In genomic region chr19:55549500-55550320, GRCh38 we compare ENCODE assay signal across 8 cellular contexts. TPM values are rescaled to one million over a fixed set of nuclear protein-coding genes. Genes with fewer than 3 reads are reported as not detected.
DNase-seq lines count a peak whose midpoint lies in the region; ATAC-seq and TF ChIP-seq lines count a peak whose summit lies in the region.

No MANE protein-coding gene starts in this region.

- H3K36me3 ChIP-seq in left ventricle myocardium inferior (no peaks in the 10 kb centered on the region), vagina (no peaks in the 10 kb centered on the region), Peyer's patch (no peaks in the 10 kb centered on the region)

- H3K4me1 ChIP-seq in left ventricle myocardium inferior (peaks cover 50% of the 10 kb centered on the region), vagina (no peaks in the 10 kb centered on the region), Peyer's patch (peaks cover 0 to 6% (median 0%) of the 10 kb centered on the region in 4 donors)

- ATAC-seq in left ventricle myocardium superior (no peak), GM19351 (IDR thresholded peaks at IDR 0.05; ENCODE audit: unreplicated experiment) (no peak)

- H3K9me3 ChIP-seq in left ventricle myocardium inferior (replicated peaks): no peaks in the 10 kb centered on the region
- H3K9me3 ChIP-seq in vagina: no peaks in the 10 kb centered on the region
- H3K9me3 ChIP-seq in Peyer's patch: no peaks in the 10 kb centered on the region

- H3K27me3 ChIP-seq in left ventricle myocardium inferior (ENCODE audit: low read depth) (peaks cover 11% of the 10 kb centered on the region), vagina (no peaks in the 10 kb centered on the region), Peyer's patch (no peaks in the 10 kb centered on the region)

- in situ Hi-C loops in astrocyte of the cerebellum (cut with HindIII; ENCODE audit: low sequenced_read_pairs): no loop called here

- TF ChIP-seq POLR2A in vagina (IDR thresholded peaks at IDR 0.05) (no peak), Peyer's patch (IDR thresholded peaks at IDR 0.05) (no peak)

- peak; percentile 20 for TF ChIP-seq CTCF in left ventricle myocardium inferior (IDR thresholded peaks at IDR 0.05; ENCODE audit: borderline replicate concordance)
- TF ChIP-seq CTCF in astrocyte of the cerebellum (IDR thresholded peaks at IDR 0.05; ENCODE audit: low read depth, low read length, missing control alignments): peak; percentile 4
- TF ChIP-seq CTCF in vagina (IDR thresholded peaks at IDR 0.05): no peak
- TF ChIP-seq CTCF in Peyer's patch (IDR thresholded peaks at IDR 0.05): peak in 1 of 6 experiments; percentile 8

- H3K4me3 ChIP-seq in left ventricle myocardium inferior (peak overlapping the region; percentile 48), astrocyte of the cerebellum (ENCODE audit: low read depth, low read length) (peak overlapping the region; percentile 4), vagina (no peak overlapping the region), Peyer's patch (peak overlapping the region in 2 of 4 donors; percentile 15 to 33)

- peak overlapping the region; percentile 69 for H3K27ac ChIP-seq in left ventricle myocardium inferior (replicated peaks)
- H3K27ac ChIP-seq in vagina: peak overlapping the region; percentile 36
- peak overlapping the region in 2 of 4 donors; percentile 32 to 52 for H3K27ac ChIP-seq in Peyer's patch

- DNase-seq in left ventricle myocardium inferior (no peak), left ventricle myocardium superior (no peak), astrocyte of the cerebellum (ENCODE audit: low read depth) (peak; percentile 80), islet precursor cell (peak; percentile 73), vagina (ENCODE audit: extremely low spot score in 2 of 2) (no peak), Peyer's patch (no peak), inferior parietal cortex (ENCODE audit: extremely low spot score) (no peak)

- intact Hi-C loops in left ventricle myocardium inferior (cut with micrococcal nuclease) (no loop called here), left ventricle myocardium superior (cut with micrococcal nuclease) (no loop called here), vagina (cut with DNase I) (no loop called here)

RNA-seq across cellular contexts. Expression of gene SBK3, which starts 4.4 kb away (rescaled TPM):
- total RNA-seq in left ventricle myocardium inferior (21.1 TPM), left ventricle myocardium superior (16.6 TPM), vagina (not detected), Peyer's patch (1 to 10 TPM in 1 of 4 donors, not detected in 3; 1.0 TPM)

RNA-seq across cellular contexts. Expression of gene SBK2, which starts 12.8 kb away (rescaled TPM):
- total RNA-seq in left ventricle myocardium inferior (6.5 TPM), left ventricle myocardium superior (15.2 TPM), vagina (not detected), Peyer's patch (not detected)

RNA-seq across cellular contexts. Expression of gene ZNF579, which starts 30.9 kb away (rescaled TPM):
- 11.5 TPM for total RNA-seq in left ventricle myocardium inferior
- 14.7 TPM for total RNA-seq in left ventricle myocardium superior
- 3.2 TPM for total RNA-seq in vagina
- 1 to 10 TPM in 3 of 4 donors, not detected in 1; 1.7 to 6.1 (median 3.1) TPM for total RNA-seq in Peyer's patch

RNA-seq across cellular contexts. Expression of gene FIZ1, which starts 49.6 kb away (rescaled TPM):
- total RNA-seq in left ventricle myocardium inferior: 16.0 TPM
- 16.3 TPM for total RNA-seq in left ventricle myocardium superior
- total RNA-seq in vagina: 5.4 TPM
- 10 to 100 TPM in 3 of 4 donors, 1 to 10 TPM in 1; 6.0 to 14.9 (median 12.0) TPM for total RNA-seq in Peyer's patch

RNA-seq across cellular contexts. Expression of gene ZNF524, which starts 50.4 kb away (rescaled TPM):
- 15.6 TPM for total RNA-seq in left ventricle myocardium inferior
- total RNA-seq in left ventricle myocardium superior: 17.0 TPM
- 15.5 TPM for total RNA-seq in vagina
- 10 to 100 TPM; 30.3 to 45.2 (median 44.4) TPM for total RNA-seq in Peyer's patch

Comparison
In these comparisons a context has a peak if more than half of its experiments do, and no peak if none do; other contexts are left out.
1. DNase-seq: peak in astrocyte of the cerebellum (single experiment) and islet precursor cell (single experiment); none in left ventricle myocardium inferior (single experiment), left ventricle myocardium superior (single experiment), vagina (0 of 2), Peyer's patch (0 of 3) and inferior parietal cortex (single experiment).
2. H3K4me3 ChIP-seq: peak in left ventricle myocardium inferior (single experiment) and astrocyte of the cerebellum (single experiment); none in vagina (0 of 2).
3. CTCF ChIP-seq: peak in left ventricle myocardium inferior (single experiment) and astrocyte of the cerebellum (single experiment); none in vagina (0 of 3).